ENCODE assay signal across 32 cellular contexts in the genomic region with DNA sequence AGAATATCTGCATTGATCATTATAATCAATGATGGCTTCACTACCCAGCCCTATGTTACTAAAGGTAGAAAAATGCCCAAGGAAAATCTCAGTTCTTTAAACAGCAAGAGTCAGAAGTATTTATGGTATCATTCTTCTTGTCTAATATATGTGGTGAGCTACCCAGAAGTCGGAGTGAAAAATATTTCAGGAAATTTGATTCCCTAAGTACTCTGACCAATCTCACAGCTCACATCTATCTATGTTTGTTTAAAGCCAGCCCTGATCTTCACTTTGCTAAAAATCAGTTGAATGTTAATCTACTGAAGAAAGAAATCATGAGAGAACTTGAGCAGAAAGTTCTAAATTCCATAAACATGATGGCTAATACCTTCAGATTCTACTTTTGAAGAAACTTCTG.
"Had no signal": no experiment of that assay in that cellular context is flagged by ENCODE, and none has a peak within 500 bp of the region (broad histone marks: within the 10 kb centered on the region; RNA-seq: fewer than 3 reads in every experiment).

No MANE protein-coding gene starts in this region.

- H3K27ac ChIP-seq: adrenal gland, ascending aorta, coronary artery, dorsolateral prefrontal cortex, foreskin keratinocyte, gastrocnemius medialis, WERI-Rb-1 had no signal

- H3K4me3 ChIP-seq: adrenal gland, ascending aorta, coronary artery, dorsolateral prefrontal cortex, gastrocnemius medialis, heart left ventricle had no signal

- H3K27me3 ChIP-seq: adrenal gland, ascending aorta, dorsolateral prefrontal cortex, gastrocnemius medialis, heart left ventricle had no signal

- H3K36me3 Mint-ChIP-seq: activated CD4-positive, alpha-beta memory T cell treated with anti-CD3 and anti-CD28 coated beads for 36 hours; activated CD8-positive, alpha-beta memory T cell treated with anti-CD3 and anti-CD28 coated beads, Interleukin-2, amount 10 ng/mL, durations not matched to agents 7 days and 5 days; activated naive CD4-positive, alpha-beta T cell treated with anti-CD3 and anti-CD28 coated beads, Interleukin-2, amount 50 U/mL, for 24 hours; activated naive CD8-positive, alpha-beta T cell treated with anti-CD3 and anti-CD28 coated beads for 36 hours; T-cell had no signal

- DNase-seq: activated B cell treated with CpG ODN at 0.5 μM for 24 hours; activated CD4-positive, alpha-beta memory T cell treated with anti-CD3 and anti-CD28 coated beads for 36 hours; activated CD4-positive, alpha-beta T cell treated with anti-CD3 and anti-CD28 coated beads for 48 hours; activated CD8-positive, alpha-beta memory T cell treated with anti-CD3 and anti-CD28 coated beads, Interleukin-2, amount 10 ng/mL, durations not matched to agents 7 days and 5 days; activated CD8-positive, alpha-beta memory T cell treated with anti-CD3 and anti-CD28 coated beads, Interleukin-2, amount 50 U/mL, for 4 hours; activated CD8-positive, alpha-beta T cell treated with anti-CD3 and anti-CD28 coated beads, Interleukin-2, amount 10 ng/mL, durations not matched to agents 7 days and 5 days; activated effector memory CD4-positive, alpha-beta T cell treated with anti-CD3 and anti-CD28 coated beads, Interleukin-2, amount 50 U/mL, for 16 hours; activated naive CD4-positive, alpha-beta T cell treated with anti-CD3 and anti-CD28 coated beads for 36 hours; activated naive CD8-positive, alpha-beta T cell treated with anti-CD3 and anti-CD28 coated beads for 36 hours; activated naive CD8-positive, alpha-beta T cell treated with anti-CD3 and anti-CD28 coated beads, Interleukin-2, amount 50 U/mL, for 24 hours; activated T-cell treated with anti-CD3 and anti-CD28 coated beads, Interleukin-2, amount 50 U/mL, for 1 hour; activated T-cell treated with anti-CD3 and anti-CD28 coated beads, Interleukin-2, amount 50 U/mL, for 48 hours; adrenal gland; caudate nucleus; dorsolateral prefrontal cortex; effector memory CD4-positive, alpha-beta T cell; endodermal cell; foreskin keratinocyte; gastrocnemius medialis; glutamatergic neuron; heart left ventricle; T-cell; T1000; WERI-Rb-1 had no signal

- H3K36me3 ChIP-seq: adrenal gland, ascending aorta, gastrocnemius medialis, heart left ventricle, WERI-Rb-1 had no signal

- H3K9me3 ChIP-seq: adrenal gland, ascending aorta, gastrocnemius medialis had no signal

- H3K27me3 Mint-ChIP-seq: activated B cell treated with CpG ODN at 0.5 μM for 24 hours; activated CD4-positive, alpha-beta memory T cell treated with anti-CD3 and anti-CD28 coated beads for 36 hours; activated CD8-positive, alpha-beta memory T cell treated with anti-CD3 and anti-CD28 coated beads, Interleukin-2, amount 10 ng/mL, durations not matched to agents 7 days and 5 days; activated naive CD4-positive, alpha-beta T cell treated with anti-CD3 and anti-CD28 coated beads, Interleukin-2, amount 50 U/mL, for 24 hours; activated naive CD8-positive, alpha-beta T cell treated with anti-CD3 and anti-CD28 coated beads for 36 hours; activated naive CD8-positive, alpha-beta T cell treated with anti-CD3 and anti-CD28 coated beads, Interleukin-2, amount 50 U/mL, for 24 hours; dendritic cell treated with granulocyte-macrophage colony-stimulating factor and Interleukin-4, amounts not matched to agents 40 ng/mL and 50 ng/mL, for 4 days; T-cell had no signal

- H3K4me1 ChIP-seq: adrenal gland, ascending aorta, foreskin keratinocyte, gastrocnemius medialis had no signal

- H3K27ac Mint-ChIP-seq: activated B cell treated with CpG ODN at 0.5 μM for 24 hours; activated CD4-positive, alpha-beta memory T cell treated with anti-CD3 and anti-CD28 coated beads for 36 hours; activated CD8-positive, alpha-beta memory T cell treated with anti-CD3 and anti-CD28 coated beads, Interleukin-2, amount 10 ng/mL, durations not matched to agents 7 days and 5 days; activated CD8-positive, alpha-beta T cell treated with anti-CD3 and anti-CD28 coated beads, Interleukin-2, amount 10 ng/mL, durations not matched to agents 7 days and 5 days; activated naive CD4-positive, alpha-beta T cell treated with anti-CD3 and anti-CD28 coated beads for 36 hours; activated naive CD4-positive, alpha-beta T cell treated with anti-CD3 and anti-CD28 coated beads, Interleukin-2, amount 50 U/mL, for 24 hours; activated naive CD8-positive, alpha-beta T cell treated with anti-CD3 and anti-CD28 coated beads for 36 hours; activated naive CD8-positive, alpha-beta T cell treated with anti-CD3 and anti-CD28 coated beads, Interleukin-2, amount 50 U/mL, for 24 hours; activated T-helper 1 cell treated with anti-CD3 and anti-CD28 coated beads, Interleukin-12 subunit alpha, Interleukin-12 subunit beta, Interleukin-2, Interleukin-4 antibody, amounts not matched to agents 30 ng/mL and 10 ng/mL and 1 ng/mL, durations not matched to agents 14 hours and 24 hours and 36 hours; activated T-helper 2 cell treated with anti-CD3 and anti-CD28 coated beads, Interferon-gamma antibody, Interleukin-2, Interleukin-4, amounts not matched to agents 10 μg/mL and 5 μg/mL and 100 μg/mL, durations not matched to agents 14 hours and 24 hours and 36 hours; dendritic cell treated with granulocyte-macrophage colony-stimulating factor and Interleukin-4, amounts not matched to agents 40 ng/mL and 50 ng/mL, for 4 days; endodermal cell; T-cell; T-helper 1 cell treated with Interleukin-12 subunit alpha and Interleukin-12 subunit beta and Interleukin-4 antibody, amounts not matched to agents 30 μg/mL and 1 μg/mL, for 36 hours; T-helper 2 cell treated with Interferon-gamma antibody and Interleukin-4, amounts not matched to agents 5 μg/mL and 100 μg/mL, for 36 hours had no signal

- H3K9me3 Mint-ChIP-seq: activated T-helper 1 cell treated with anti-CD3 and anti-CD28 coated beads, Interleukin-12 subunit alpha, Interleukin-12 subunit beta, Interleukin-2, Interleukin-4 antibody, amounts not matched to agents 30 ng/mL and 10 ng/mL and 1 ng/mL, durations not matched to agents 14 hours and 24 hours and 36 hours; dendritic cell treated with granulocyte-macrophage colony-stimulating factor and Interleukin-4, amounts not matched to agents 40 ng/mL and 50 ng/mL, for 4 days; T-helper 1 cell treated with Interleukin-12 subunit alpha and Interleukin-12 subunit beta and Interleukin-4 antibody, amounts not matched to agents 30 μg/mL and 1 μg/mL, for 36 hours had no signal

- H3K4me3 Mint-ChIP-seq: activated B cell treated with CpG ODN at 0.5 μM for 24 hours; activated CD4-positive, alpha-beta memory T cell treated with anti-CD3 and anti-CD28 coated beads for 36 hours; activated CD8-positive, alpha-beta memory T cell treated with anti-CD3 and anti-CD28 coated beads, Interleukin-2, amount 10 ng/mL, durations not matched to agents 7 days and 5 days; activated CD8-positive, alpha-beta T cell treated with anti-CD3 and anti-CD28 coated beads, Interleukin-2, amount 10 ng/mL, durations not matched to agents 7 days and 5 days; activated naive CD4-positive, alpha-beta T cell treated with anti-CD3 and anti-CD28 coated beads for 36 hours; activated naive CD4-positive, alpha-beta T cell treated with anti-CD3 and anti-CD28 coated beads, Interleukin-2, amount 50 U/mL, for 24 hours; activated naive CD8-positive, alpha-beta T cell treated with anti-CD3 and anti-CD28 coated beads for 36 hours; activated naive CD8-positive, alpha-beta T cell treated with anti-CD3 and anti-CD28 coated beads, Interleukin-2, amount 50 U/mL, for 24 hours; activated T-helper 1 cell treated with anti-CD3 and anti-CD28 coated beads, Interleukin-12 subunit alpha, Interleukin-12 subunit beta, Interleukin-2, Interleukin-4 antibody, amounts not matched to agents 30 ng/mL and 10 ng/mL and 1 ng/mL, durations not matched to agents 14 hours and 24 hours and 36 hours; dendritic cell treated with granulocyte-macrophage colony-stimulating factor and Interleukin-4, amounts not matched to agents 40 ng/mL and 50 ng/mL, for 4 days; endodermal cell; T-cell; T-helper 1 cell treated with Interleukin-12 subunit alpha and Interleukin-12 subunit beta and Interleukin-4 antibody, amounts not matched to agents 30 μg/mL and 1 μg/mL, for 36 hours; T-helper 2 cell treated with Interferon-gamma antibody and Interleukin-4, amounts not matched to agents 5 μg/mL and 100 μg/mL, for 36 hours had no signal
